Comparison of ENCODE assay signal across 1 cellular context in the genomic region with DNA sequence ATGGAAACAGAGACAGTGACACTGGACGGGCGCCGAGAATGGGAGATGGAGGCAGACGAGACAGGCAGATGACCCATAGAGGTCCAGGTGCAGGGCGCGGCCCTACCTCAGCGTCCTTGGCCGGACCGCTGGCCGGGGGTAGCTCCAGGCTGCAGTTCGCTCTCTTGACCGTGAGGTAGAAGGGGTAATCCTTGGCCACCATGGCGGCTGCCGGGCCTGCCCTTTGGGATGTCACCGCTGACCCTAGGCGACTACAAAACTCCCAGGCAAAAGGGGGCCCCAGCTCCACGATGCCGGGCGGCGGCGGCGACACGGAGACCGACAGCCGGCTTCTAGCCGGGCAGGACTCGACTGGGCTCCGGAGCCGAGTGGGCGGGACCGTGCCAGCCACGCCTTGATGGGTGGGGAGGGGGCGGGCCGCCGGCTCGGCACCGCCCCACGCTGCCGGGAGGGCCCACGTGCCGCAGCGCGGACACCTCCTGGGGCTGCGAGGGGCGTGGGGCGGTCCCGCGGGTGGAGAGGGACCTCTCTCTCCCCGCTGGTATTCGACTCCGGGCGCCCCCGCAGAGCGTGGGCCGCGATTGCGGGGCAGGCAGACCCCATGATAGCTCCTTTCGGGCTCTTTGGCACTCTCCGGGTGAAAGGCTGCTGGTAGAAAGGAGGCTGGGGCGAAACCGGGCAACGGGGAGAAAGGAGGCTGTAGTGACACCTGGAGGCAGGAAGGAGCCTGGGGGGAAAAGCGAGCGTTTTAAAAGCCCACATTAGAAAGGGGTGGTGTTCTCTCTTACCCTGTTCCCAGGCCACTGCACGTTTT.
TF ChIP-seq lines count a peak whose summit lies in the region.

A gene with protein sequence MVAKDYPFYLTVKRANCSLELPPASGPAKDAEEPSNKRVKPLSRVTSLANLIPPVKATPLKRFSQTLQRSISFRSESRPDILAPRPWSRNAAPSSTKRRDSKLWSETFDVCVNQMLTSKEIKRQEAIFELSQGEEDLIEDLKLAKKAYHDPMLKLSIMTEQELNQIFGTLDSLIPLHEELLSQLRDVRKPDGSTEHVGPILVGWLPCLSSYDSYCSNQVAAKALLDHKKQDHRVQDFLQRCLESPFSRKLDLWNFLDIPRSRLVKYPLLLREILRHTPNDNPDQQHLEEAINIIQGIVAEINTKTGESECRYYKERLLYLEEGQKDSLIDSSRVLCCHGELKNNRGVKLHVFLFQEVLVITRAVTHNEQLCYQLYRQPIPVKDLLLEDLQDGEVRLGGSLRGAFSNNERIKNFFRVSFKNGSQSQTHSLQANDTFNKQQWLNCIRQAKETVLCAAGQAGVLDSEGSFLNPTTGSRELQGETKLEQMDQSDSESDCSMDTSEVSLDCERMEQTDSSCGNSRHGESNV (minus strand): TSS at position 353 of the 814 bp plus-strand sequence. CDS start 151 bp downstream, at position 202.

TF ChIP-seq in GM23338, 12 proteins besides CTCF, POLR2A, EP300 and RAD21 (continued from another document):
- TF ChIP-seq, protein P1, sequence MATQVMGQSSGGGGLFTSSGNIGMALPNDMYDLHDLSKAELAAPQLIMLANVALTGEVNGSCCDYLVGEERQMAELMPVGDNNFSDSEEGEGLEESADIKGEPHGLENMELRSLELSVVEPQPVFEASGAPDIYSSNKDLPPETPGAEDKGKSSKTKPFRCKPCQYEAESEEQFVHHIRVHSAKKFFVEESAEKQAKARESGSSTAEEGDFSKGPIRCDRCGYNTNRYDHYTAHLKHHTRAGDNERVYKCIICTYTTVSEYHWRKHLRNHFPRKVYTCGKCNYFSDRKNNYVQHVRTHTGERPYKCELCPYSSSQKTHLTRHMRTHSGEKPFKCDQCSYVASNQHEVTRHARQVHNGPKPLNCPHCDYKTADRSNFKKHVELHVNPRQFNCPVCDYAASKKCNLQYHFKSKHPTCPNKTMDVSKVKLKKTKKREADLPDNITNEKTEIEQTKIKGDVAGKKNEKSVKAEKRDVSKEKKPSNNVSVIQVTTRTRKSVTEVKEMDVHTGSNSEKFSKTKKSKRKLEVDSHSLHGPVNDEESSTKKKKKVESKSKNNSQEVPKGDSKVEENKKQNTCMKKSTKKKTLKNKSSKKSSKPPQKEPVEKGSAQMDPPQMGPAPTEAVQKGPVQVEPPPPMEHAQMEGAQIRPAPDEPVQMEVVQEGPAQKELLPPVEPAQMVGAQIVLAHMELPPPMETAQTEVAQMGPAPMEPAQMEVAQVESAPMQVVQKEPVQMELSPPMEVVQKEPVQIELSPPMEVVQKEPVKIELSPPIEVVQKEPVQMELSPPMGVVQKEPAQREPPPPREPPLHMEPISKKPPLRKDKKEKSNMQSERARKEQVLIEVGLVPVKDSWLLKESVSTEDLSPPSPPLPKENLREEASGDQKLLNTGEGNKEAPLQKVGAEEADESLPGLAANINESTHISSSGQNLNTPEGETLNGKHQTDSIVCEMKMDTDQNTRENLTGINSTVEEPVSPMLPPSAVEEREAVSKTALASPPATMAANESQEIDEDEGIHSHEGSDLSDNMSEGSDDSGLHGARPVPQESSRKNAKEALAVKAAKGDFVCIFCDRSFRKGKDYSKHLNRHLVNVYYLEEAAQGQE (IDR thresholded peaks at IDR 0.05; ENCODE audit: unreplicated experiment): peak; percentile 6
- peak; percentile 65 for TF ChIP-seq POLR2AphosphoS5 (IDR thresholded peaks at IDR 0.05; ENCODE audit: low read depth)
